In genomic region chr10:50991496-50992355, GRCh38 we compare ENCODE assay signal across 7 cellular contexts.
DNase-seq lines count a peak whose midpoint lies in the region; ATAC-seq, FAIRE-seq and TF ChIP-seq lines count a peak whose summit lies in the region.

No MANE protein-coding gene starts in this region.

- FAIRE-seq in K562 (lab: Jason Lieb, UNC) = no peak

- H3K9me1 ChIP-seq in K562 (ENCODE audit: control insufficient read depth, insufficient read depth, low read length) = no peaks in the 10 kb centered on the region

- no peak overlapping the region for H3K4me3 ChIP-seq in K562

- CTCF ChIA-PET in K562 (lab: Yijun Ruan, JAX; ENCODE audit: low intra/inter-chr PET ratio) = no interaction called here

- no peak overlapping the region for H3K9ac ChIP-seq in K562 (ENCODE audit: insufficient read depth in 1 of 2, low read depth in 2 of 2, low read length in 2 of 2)

- intact Hi-C loops in K562 (cut with micrococcal nuclease) = no loop called here

- peaks cover 9 to 19% of the 10 kb centered on the region in 2 experiments; a peak in 4 of 5 replicates for H3K27me3 ChIP-seq in K562 (ENCODE audit: control insufficient read depth in 2 of 2, insufficient read depth in 2 of 2, low read length in 2 of 2)

- no peak overlapping the region for H3K27ac Mint-ChIP-seq in stimulated activated effector memory CD8-positive, alpha-beta T cell treated with anti-CD3 and anti-CD28 coated beads, Interleukin-12 subunit alpha, Interleukin-12 subunit beta, amount 100 ng/mL, for 72 hours

- H3K27ac ChIP-seq in K562 (ENCODE audit: extremely low read depth, low read depth, low read length) = no peak overlapping the region

- no peak overlapping the region for H2AFZ ChIP-seq in K562 (ENCODE audit: low read depth, low read length)

- H3K4me1 ChIP-seq in K562 (replicated peaks in 1 of 2; ENCODE audit: control insufficient read depth in 2 of 2, insufficient read depth in 2 of 2, low read length in 2 of 2) = peaks cover 0 to 8% of the 10 kb centered on the region in 2 experiments; a peak in 1 of 5 replicates

- H3K4me3 Mint-ChIP-seq in stimulated activated effector memory CD8-positive, alpha-beta T cell treated with anti-CD3 and anti-CD28 coated beads, Interleukin-12 subunit alpha, Interleukin-12 subunit beta, amount 100 ng/mL, for 72 hours = peak overlapping the region; percentile 57

- no peak for TF ChIP-seq CTCF in K562 (IDR thresholded peaks at IDR 0.05 in 2 of 3, conservative IDR thresholded peaks at IDR 0.05 in 1 of 3; ENCODE audit: insufficient read depth in 2 of 3, low read depth in 1 of 3, low read length in 3 of 3)

- BruUV-seq in K562 (replicated peaks; lab: Mats Ljungman, UMichigan) = no TSS peak

- in situ Hi-C loops in K562 (cut with MboI) = no loop called here

- H4K20me1 ChIP-seq in K562 (replicated peaks; ENCODE audit: control insufficient read depth, insufficient read depth, low read length) = no peaks in the 10 kb centered on the region

- POLR2A ChIA-PET in K562 (lab: Yijun Ruan, JAX) = no interaction called here

- H3K36me3 Mint-ChIP-seq in stimulated activated effector memory CD8-positive, alpha-beta T cell treated with anti-CD3 and anti-CD28 coated beads, Interleukin-12 subunit alpha, Interleukin-12 subunit beta, amount 100 ng/mL, for 72 hours = no peaks in the 10 kb centered on the region

- H3K9me3 Mint-ChIP-seq in stimulated activated effector memory CD8-positive, alpha-beta T cell treated with anti-CD3 and anti-CD28 coated beads, Interleukin-12 subunit alpha, Interleukin-12 subunit beta, amount 100 ng/mL, for 72 hours = no peaks in the 10 kb centered on the region

- H3K4me2 ChIP-seq in K562 (ENCODE audit: insufficient read depth, low read length) = no peak overlapping the region

- no peak for TF ChIP-seq POLR2A in K562 (conservative IDR thresholded peaks at IDR 0.05)

- H3K79me2 ChIP-seq in K562 (ENCODE audit: control insufficient read depth, insufficient read depth, low read length) = no peaks in the 10 kb centered on the region

- peaks cover 5% of the 10 kb centered on the region for H3K4me1 Mint-ChIP-seq in stimulated activated effector memory CD8-positive, alpha-beta T cell treated with anti-CD3 and anti-CD28 coated beads, Interleukin-12 subunit alpha, Interleukin-12 subunit beta, amount 100 ng/mL, for 72 hours

- TF ChIP-seq EP300 in K562 (IDR thresholded peaks at IDR 0.05; ENCODE audit: low read length) = no peak

- ATAC-seq in K562 (peak; percentile 21; the same call in 1 of the 3 replicates), HG03342 (IDR thresholded peaks at IDR 0.05; ENCODE audit: unreplicated experiment) (no peak), HG02852 (IDR thresholded peaks at IDR 0.05; ENCODE audit: unreplicated experiment) (no peak)
- ATAC-seq in stimulated activated effector memory CD8-positive, alpha-beta T cell treated with anti-CD3 and anti-CD28 coated beads, Interleukin-12 subunit alpha, Interleukin-12 subunit beta, amount 100 ng/mL, for 72 hours = peak; percentile 48

- no peak for TF ChIP-seq RAD21 in K562 (CRISPR knock-in tag; conservative IDR thresholded peaks at IDR 0.05 in 1 of 2, IDR thresholded peaks at IDR 0.05 in 1 of 2)

- DNase-seq in HuH-7.5 (ENCODE audit: low spot score) = peak; percentile 25
- no peak for DNase-seq in K562 (ENCODE audit: extremely low read depth in 1 of 4, low spot score in 3 of 4)
- peak; percentile 15 for DNase-seq in iPS-NIHi7 (ENCODE audit: extremely low spot score)
- DNase-seq in stimulated activated effector memory CD8-positive, alpha-beta T cell treated with anti-CD3 and anti-CD28 coated beads, Interleukin-12 subunit alpha, Interleukin-12 subunit beta, amount 100 ng/mL, for 72 hours (ENCODE audit: low spot score in 2 of 2) = no peak
- DNase-seq in activated gamma-delta T cell treated with Interleukin-2 at 50 U/mL for 16 hours = no peak

- H3K9me3 ChIP-seq in K562 (replicated peaks; ENCODE audit: control insufficient read depth, insufficient read depth, low read depth, low read length) = no peaks in the 10 kb centered on the region

- H3K36me3 ChIP-seq in K562 (ENCODE audit: control insufficient read depth, insufficient read depth, low read length) = no peaks in the 10 kb centered on the region

- 8% methylated on average over 60 of the region's 72 CpGs for WGBS in K562 (ENCODE audit: insufficient coverage, low coverage, missing lambda C conversion rate)

TF ChIP-seq in K562, 482 proteins besides CTCF, POLR2A, EP300 and RAD21:
- TF ChIP-seq CREM (IDR thresholded peaks at IDR 0.05; ENCODE audit: low read depth) = no peak

Comparison
In these comparisons a context has a peak if more than half of its experiments do, and no peak if none do; other contexts are left out.
1. DNase-seq: peak in HuH-7.5 (single experiment) and iPS-NIHi7 (single experiment); none in K562 (0 of 4), stimulated activated effector memory CD8-positive, alpha-beta T cell treated with anti-CD3 and anti-CD28 coated beads, Interleukin-12 subunit alpha, Interleukin-12 subunit beta, amount 100 ng/mL, for 72 hours (0 of 2) and activated gamma-delta T cell treated with Interleukin-2 at 50 U/mL for 16 hours (single experiment).
2. ATAC-seq: peak in K562 (single experiment) and stimulated activated effector memory CD8-positive, alpha-beta T cell treated with anti-CD3 and anti-CD28 coated beads, Interleukin-12 subunit alpha, Interleukin-12 subunit beta, amount 100 ng/mL, for 72 hours (single experiment); none in HG03342 (single experiment) and HG02852 (single experiment).